Comparison of ENCODE assay signal across 18 cellular contexts in genomic region chr15:29774900-29775299, GRCh38. TPM values are rescaled to one million over a fixed set of nuclear protein-coding genes. Genes with fewer than 3 reads are reported as not detected.
DNase-seq lines count a peak whose midpoint lies in the region; ATAC-seq, FAIRE-seq and TF ChIP-seq lines count a peak whose summit lies in the region.
"Had no signal": no experiment of that assay in that cellular context is flagged by ENCODE, and none has a peak within 500 bp of the region (broad histone marks: within the 10 kb centered on the region; RNA-seq: fewer than 3 reads in every experiment).

No MANE protein-coding gene starts in this region.

- peak overlapping the region; percentile 7 for H3K9ac ChIP-seq in astrocyte (ENCODE audit: low read length)
- H3K9ac ChIP-seq: parathyroid adenoma had no signal

- no peak overlapping the region for H3K27ac ChIP-seq in astrocyte (ENCODE audit: low read depth, low read length)
- H3K27ac ChIP-seq: parathyroid adenoma had no signal

- peaks cover 4% of the 10 kb centered on the region for H3K36me3 ChIP-seq in astrocyte (ENCODE audit: insufficient read depth, low read length)

- H3K27ac Mint-ChIP-seq in astrocyte (ENCODE audit: unreplicated experiment): peak overlapping the region; percentile 90
- H3K27ac Mint-ChIP-seq in type B pancreatic cell: no peak overlapping the region
- H3K27ac Mint-ChIP-seq in T-cell: no peak overlapping the region
- H3K27ac Mint-ChIP-seq: activated naive CD8-positive, alpha-beta T cell treated with anti-CD3 and anti-CD28 coated beads, Interleukin-2, amount 10 ng/mL, durations not matched to agents 7 days and 5 days; B cell; stimulated activated effector memory CD8-positive, alpha-beta T cell treated with anti-CD3 and anti-CD28 coated beads, Interleukin-12 subunit alpha, Interleukin-12 subunit beta, amount 100 ng/mL, for 72 hours had no signal

- no peaks in the 10 kb centered on the region for H3K9me3 ChIP-seq in astrocyte (ENCODE audit: insufficient read depth, low read depth, low read length)

- in situ Hi-C loops in ACHN (cut with HindIII; ENCODE audit: low pct_ligation_motif_present, low pct_unique_long_range_greater_than_20kb, low sequenced_read_pairs): no loop called here

- ATAC-seq in GM18870 (IDR thresholded peaks at IDR 0.05; ENCODE audit: unreplicated experiment) (no peak), HG03520 (IDR thresholded peaks at IDR 0.05; ENCODE audit: unreplicated experiment) (no peak), T-cell (replicated peaks in 1 of 4) (no peak)
- ATAC-seq: stimulated activated effector memory CD8-positive, alpha-beta T cell treated with anti-CD3 and anti-CD28 coated beads, Interleukin-12 subunit alpha, Interleukin-12 subunit beta, amount 100 ng/mL, for 72 hours had no signal

- peaks cover 82% of the 10 kb centered on the region for H3K79me2 ChIP-seq in astrocyte (ENCODE audit: insufficient read depth, low read length)

- H3K27me3 Mint-ChIP-seq in astrocyte (ENCODE audit: low read depth, unreplicated experiment) (no peaks in the 10 kb centered on the region), type B pancreatic cell (no peaks in the 10 kb centered on the region), T-cell (peaks cover 29 to 47% of the 10 kb centered on the region in 2 donors)

- peak; percentile 54 for FAIRE-seq in HTR-8/SVneo (lab: Jason Lieb, UNC)
- FAIRE-seq in astrocyte (lab: Jason Lieb, UNC): peak; percentile 55
- FAIRE-seq: H1 had no signal

- TF ChIP-seq CTCF in astrocyte (IDR thresholded peaks at IDR 0.05; ENCODE audit: insufficient read depth, low read depth, low read length) (no peak), foreskin fibroblast (IDR thresholded peaks at IDR 0.05; ENCODE audit: low read depth, low read length) (no peak), type B pancreatic cell (conservative IDR thresholded peaks at IDR 0.05) (no peak)

- H3K4me1 ChIP-seq in astrocyte (ENCODE audit: insufficient read depth, low read length): peaks cover 17% of the 10 kb centered on the region
- H3K4me1 ChIP-seq: parathyroid adenoma had no signal

- H3K9me3 Mint-ChIP-seq in astrocyte (ENCODE audit: unreplicated experiment): peaks cover 2% of the 10 kb centered on the region
- H3K9me3 Mint-ChIP-seq in type B pancreatic cell: no peaks in the 10 kb centered on the region
- peaks cover 0 to 5% (median 0%) of the 10 kb centered on the region in 3 donors for H3K9me3 Mint-ChIP-seq in T-cell
- H3K9me3 Mint-ChIP-seq: activated naive CD8-positive, alpha-beta T cell treated with anti-CD3 and anti-CD28 coated beads, Interleukin-2, amount 10 ng/mL, durations not matched to agents 7 days and 5 days; stimulated activated effector memory CD8-positive, alpha-beta T cell treated with anti-CD3 and anti-CD28 coated beads, Interleukin-12 subunit alpha, Interleukin-12 subunit beta, amount 100 ng/mL, for 72 hours had no signal

- peak overlapping the region; percentile 36 for H3K4me2 ChIP-seq in astrocyte (ENCODE audit: low read length)

- no peak overlapping the region for H2AFZ ChIP-seq in astrocyte (ENCODE audit: low read depth, low read length)
- H2AFZ ChIP-seq: parathyroid adenoma had no signal

- peaks cover 39% of the 10 kb centered on the region for H4K20me1 ChIP-seq in astrocyte (ENCODE audit: insufficient read depth, low read length)

- peaks cover 15% of the 10 kb centered on the region for H3K36me3 Mint-ChIP-seq in astrocyte (ENCODE audit: low read depth, unreplicated experiment)
- H3K36me3 Mint-ChIP-seq in type B pancreatic cell: peaks cover 19% of the 10 kb centered on the region
- H3K36me3 Mint-ChIP-seq in T-cell: no peaks in the 10 kb centered on the region
- H3K36me3 Mint-ChIP-seq: activated naive CD8-positive, alpha-beta T cell treated with anti-CD3 and anti-CD28 coated beads, Interleukin-2, amount 10 ng/mL, durations not matched to agents 7 days and 5 days; stimulated activated effector memory CD8-positive, alpha-beta T cell treated with anti-CD3 and anti-CD28 coated beads, Interleukin-12 subunit alpha, Interleukin-12 subunit beta, amount 100 ng/mL, for 72 hours had no signal

- POLR2A ChIA-PET in T-cell (lab: Charles Lee): no interaction called here

- DNase-seq in ACHN (peak; percentile 75), HTR-8/SVneo (ENCODE audit: insufficient read length, low spot score) (peak; percentile 12), astrocyte (ENCODE audit: low read depth) (peak; percentile 81), foreskin fibroblast (peak; percentile 43 to 76), type B pancreatic cell (ENCODE audit: extremely low spot score, unreplicated experiment) (no peak), T-cell (no peak)
- DNase-seq: activated naive CD8-positive, alpha-beta T cell treated with anti-CD3 and anti-CD28 coated beads, Interleukin-2, amount 10 ng/mL, durations not matched to agents 7 days and 5 days; DMS79 treated with DMSO at 0.1 percent for 48 hours; NCI-H1105; NCI-H526; Right ventricle myocardium superior had no signal

- H3K4me1 Mint-ChIP-seq in astrocyte (ENCODE audit: low read depth, unreplicated experiment) (peaks cover 47% of the 10 kb centered on the region), type B pancreatic cell (ENCODE audit: unreplicated experiment) (peaks cover 21% of the 10 kb centered on the region), T-cell (no peaks in the 10 kb centered on the region)
- H3K4me1 Mint-ChIP-seq: activated naive CD8-positive, alpha-beta T cell treated with anti-CD3 and anti-CD28 coated beads, Interleukin-2, amount 10 ng/mL, durations not matched to agents 7 days and 5 days; B cell; stimulated activated effector memory CD8-positive, alpha-beta T cell treated with anti-CD3 and anti-CD28 coated beads, Interleukin-12 subunit alpha, Interleukin-12 subunit beta, amount 100 ng/mL, for 72 hours had no signal

- CTCF ChIA-PET in T-cell (lab: Charles Lee): no interaction called here

- no peaks in the 10 kb centered on the region for H3K27me3 ChIP-seq in astrocyte (ENCODE audit: insufficient read depth, low read length)

- no peak overlapping the region for H3K4me3 ChIP-seq in astrocyte (ENCODE audit: insufficient read depth, low read depth, low read length)
- no peak overlapping the region for H3K4me3 ChIP-seq in foreskin fibroblast (ENCODE audit: low read depth in 1 of 2, low read length in 2 of 2)
- H3K4me3 ChIP-seq: lung had no signal

- peak overlapping the region; percentile 2 for H3K4me3 Mint-ChIP-seq in astrocyte (ENCODE audit: unreplicated experiment)
- no peak overlapping the region for H3K4me3 Mint-ChIP-seq in type B pancreatic cell
- no peak overlapping the region for H3K4me3 Mint-ChIP-seq in T-cell
- H3K4me3 Mint-ChIP-seq: activated naive CD8-positive, alpha-beta T cell treated with anti-CD3 and anti-CD28 coated beads, Interleukin-2, amount 10 ng/mL, durations not matched to agents 7 days and 5 days; B cell; stimulated activated effector memory CD8-positive, alpha-beta T cell treated with anti-CD3 and anti-CD28 coated beads, Interleukin-12 subunit alpha, Interleukin-12 subunit beta, amount 100 ng/mL, for 72 hours had no signal

RNA-seq across cellular contexts. Expression of gene TJP1, which starts 47.4 kb away (rescaled TPM):
- total RNA-seq in astrocyte (118 and 137 TPM in 2 replicates), type B pancreatic cell (ENCODE audit: low replicate concordance) (89.3 and 111 TPM in 2 replicates), T-cell (under 1 TPM in 3 of 5 donors, not detected in 2; 0.41 to 0.73 (median 0.53) TPM)
- total RNA-seq: activated naive CD8-positive, alpha-beta T cell treated with anti-CD3 and anti-CD28 coated beads, Interleukin-2, amount 10 ng/mL, durations not matched to agents 7 days and 5 days had no signal

Comparison
In these comparisons a context has a peak if more than half of its experiments do, and no peak if none do; other contexts are left out.
1. DNase-seq: peak in ACHN (single experiment), HTR-8/SVneo (single experiment), astrocyte (single experiment) and foreskin fibroblast (2 of 2); none in type B pancreatic cell (single experiment) and T-cell (0 of 34).
2. RNA of gene TJP1, which starts 47.4 kb away (total RNA-seq): 118 to 137 TPM in astrocyte and 89.3 to 111 TPM in type B pancreatic cell; 0.41 to 0.73 TPM in T-cell; every median in the first group is over 10 times any median in the second.